1 cellular context compared by ENCODE assay signal in genomic region chr15:95709959-95710695, GRCh38.
A peak's percentile ranks its signal among the peaks of the same experiment; 100 is the strongest.
TF ChIP-seq lines count a peak whose summit lies in the region.

No MANE protein-coding gene starts in this region.

TF ChIP-seq in K562, 482 proteins besides CTCF, POLR2A, EP300 and RAD21 (continued from another document and continues in another):
- TF ChIP-seq ZBTB9 (CRISPR knock-in tag; IDR thresholded peaks at IDR 0.05) (peak; percentile 89; the same call in 1 of the 2 replicates), ETS1 (conservative IDR thresholded peaks at IDR 0.05; ENCODE audit: control insufficient read depth, low read depth, low read length) (no peak), RBFOX2 (IDR thresholded peaks at IDR 0.05; ENCODE audit: low read depth, low read length) (no peak), ZFP1 (CRISPR knock-in tag; IDR thresholded peaks at IDR 0.05) (no peak), ZNF197 (CRISPR knock-in tag; IDR thresholded peaks at IDR 0.05; ENCODE audit: low read depth) (peak; percentile 89), ZFX (CRISPR knock-in tag; IDR thresholded peaks at IDR 0.05) (no peak), SP1 (CRISPR knock-in tag; IDR thresholded peaks at IDR 0.05) (no peak), ZNF384 (IDR thresholded peaks at IDR 0.05; ENCODE audit: low read depth, low read length) (0 out of 2 replicates have a peak, but pooled peaks have one; percentile 9), ZNF512 (tag; IDR thresholded peaks at IDR 0.05) (no peak), MYBL2 (IDR thresholded peaks at IDR 0.05; ENCODE audit: low read depth) (no peak), MYBL2 (CRISPR knock-in tag; IDR thresholded peaks at IDR 0.05; ENCODE audit: borderline replicate concordance) (no peak), PREB (CRISPR knock-in tag; IDR thresholded peaks at IDR 0.05) (no peak), CC2D1A (IDR thresholded peaks at IDR 0.05) (peak; percentile 99), ZFP36 (IDR thresholded peaks at IDR 0.05; ENCODE audit: low read depth, low read length, partially characterized antibody) (no peak), BRD4 (IDR thresholded peaks at IDR 0.05) (no peak), PHTF2 (CRISPR knock-in tag; IDR thresholded peaks at IDR 0.05) (peak; percentile 46; the same call in 1 of the 2 replicates), NR1H2 (CRISPR knock-in tag; IDR thresholded peaks at IDR 0.05) (no peak), SAFB (IDR thresholded peaks at IDR 0.05; ENCODE audit: borderline replicate concordance, low read depth, low read length) (no peak), ZNF449 (CRISPR knock-in tag; IDR thresholded peaks at IDR 0.05) (peak; percentile 48; the same call in 1 of the 2 replicates), RBM22 (IDR thresholded peaks at IDR 0.05; ENCODE audit: low read depth, low read length, poor library complexity, severe bottlenecking) (no peak), NEUROD1 (IDR thresholded peaks at IDR 0.05; ENCODE audit: borderline replicate concordance, low read depth, low read length, partially characterized antibody) (peak; percentile 72), ZNF668 (CRISPR knock-in tag; IDR thresholded peaks at IDR 0.05) (no peak), SRF (CRISPR knock-in tag; IDR thresholded peaks at IDR 0.05) (no peak), ZBTB12 (CRISPR knock-in tag; IDR thresholded peaks at IDR 0.05) (no peak), ZNF431 (CRISPR knock-in tag; IDR thresholded peaks at IDR 0.05) (no peak), ZNF239 (CRISPR knock-in tag; IDR thresholded peaks at IDR 0.05) (peak; percentile 30; the same call in 1 of the 2 replicates), STAT5B (CRISPR knock-in tag; IDR thresholded peaks at IDR 0.05) (no peak), FOXA1 (IDR thresholded peaks at IDR 0.05; ENCODE audit: borderline replicate concordance) (no peak), FOXJ3 (CRISPR knock-in tag; IDR thresholded peaks at IDR 0.05) (no peak), CBFA2T2 (conservative IDR thresholded peaks at IDR 0.05) (peak; percentile 99), TRIM28 (IDR thresholded peaks at IDR 0.05) (no peak), RBM34 (IDR thresholded peaks at IDR 0.05; ENCODE audit: borderline replicate concordance, insufficient read depth, low read length) (no peak), PHB2 (IDR thresholded peaks at IDR 0.05; ENCODE audit: low read depth) (peak; percentile 98), TEAD2 (tag; IDR thresholded peaks at IDR 0.05) (peak; percentile 86), SMARCA4 (IDR thresholded peaks at IDR 0.05) (peak; percentile 99), ZNF274 (IDR thresholded peaks at IDR 0.05; ENCODE audit: borderline replicate concordance, low read depth, low read length) (peak; percentile 77; the same call in 1 of the 2 replicates), HDAC2 (IDR thresholded peaks at IDR 0.05) (peak; percentile 85; the same call in 1 of the 2 replicates), SMARCA5 (IDR thresholded peaks at IDR 0.05) (no peak), MAFF (IDR thresholded peaks at IDR 0.05; ENCODE audit: low read length) (peak; percentile 31; the same call in 1 of the 2 replicates), TAF15 (IDR thresholded peaks at IDR 0.05; ENCODE audit: low read depth, low read length) (no peak), ZBTB49 (CRISPR knock-in tag; IDR thresholded peaks at IDR 0.05; ENCODE audit: borderline replicate concordance) (no peak)
- TF ChIP-seq, protein P1, sequence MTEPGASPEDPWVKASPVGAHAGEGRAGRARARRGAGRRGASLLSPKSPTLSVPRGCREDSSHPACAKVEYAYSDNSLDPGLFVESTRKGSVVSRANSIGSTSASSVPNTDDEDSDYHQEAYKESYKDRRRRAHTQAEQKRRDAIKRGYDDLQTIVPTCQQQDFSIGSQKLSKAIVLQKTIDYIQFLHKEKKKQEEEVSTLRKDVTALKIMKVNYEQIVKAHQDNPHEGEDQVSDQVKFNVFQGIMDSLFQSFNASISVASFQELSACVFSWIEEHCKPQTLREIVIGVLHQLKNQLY (CRISPR knock-in tag; conservative IDR thresholded peaks at IDR 0.05), result no peak
- TF ChIP-seq, protein P2, sequence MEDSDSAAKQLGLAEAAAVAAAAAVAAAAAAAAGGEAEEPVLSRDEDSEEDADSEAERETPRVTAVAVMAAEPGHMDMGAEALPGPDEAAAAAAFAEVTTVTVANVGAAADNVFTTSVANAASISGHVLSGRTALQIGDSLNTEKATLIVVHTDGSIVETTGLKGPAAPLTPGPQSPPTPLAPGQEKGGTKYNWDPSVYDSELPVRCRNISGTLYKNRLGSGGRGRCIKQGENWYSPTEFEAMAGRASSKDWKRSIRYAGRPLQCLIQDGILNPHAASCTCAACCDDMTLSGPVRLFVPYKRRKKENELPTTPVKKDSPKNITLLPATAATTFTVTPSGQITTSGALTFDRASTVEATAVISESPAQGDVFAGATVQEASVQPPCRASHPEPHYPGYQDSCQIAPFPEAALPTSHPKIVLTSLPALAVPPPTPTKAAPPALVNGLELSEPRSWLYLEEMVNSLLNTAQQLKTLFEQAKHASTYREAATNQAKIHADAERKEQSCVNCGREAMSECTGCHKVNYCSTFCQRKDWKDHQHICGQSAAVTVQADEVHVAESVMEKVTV (CRISPR knock-in tag; IDR thresholded peaks at IDR 0.05), result no peak
- TF ChIP-seq, protein P3, sequence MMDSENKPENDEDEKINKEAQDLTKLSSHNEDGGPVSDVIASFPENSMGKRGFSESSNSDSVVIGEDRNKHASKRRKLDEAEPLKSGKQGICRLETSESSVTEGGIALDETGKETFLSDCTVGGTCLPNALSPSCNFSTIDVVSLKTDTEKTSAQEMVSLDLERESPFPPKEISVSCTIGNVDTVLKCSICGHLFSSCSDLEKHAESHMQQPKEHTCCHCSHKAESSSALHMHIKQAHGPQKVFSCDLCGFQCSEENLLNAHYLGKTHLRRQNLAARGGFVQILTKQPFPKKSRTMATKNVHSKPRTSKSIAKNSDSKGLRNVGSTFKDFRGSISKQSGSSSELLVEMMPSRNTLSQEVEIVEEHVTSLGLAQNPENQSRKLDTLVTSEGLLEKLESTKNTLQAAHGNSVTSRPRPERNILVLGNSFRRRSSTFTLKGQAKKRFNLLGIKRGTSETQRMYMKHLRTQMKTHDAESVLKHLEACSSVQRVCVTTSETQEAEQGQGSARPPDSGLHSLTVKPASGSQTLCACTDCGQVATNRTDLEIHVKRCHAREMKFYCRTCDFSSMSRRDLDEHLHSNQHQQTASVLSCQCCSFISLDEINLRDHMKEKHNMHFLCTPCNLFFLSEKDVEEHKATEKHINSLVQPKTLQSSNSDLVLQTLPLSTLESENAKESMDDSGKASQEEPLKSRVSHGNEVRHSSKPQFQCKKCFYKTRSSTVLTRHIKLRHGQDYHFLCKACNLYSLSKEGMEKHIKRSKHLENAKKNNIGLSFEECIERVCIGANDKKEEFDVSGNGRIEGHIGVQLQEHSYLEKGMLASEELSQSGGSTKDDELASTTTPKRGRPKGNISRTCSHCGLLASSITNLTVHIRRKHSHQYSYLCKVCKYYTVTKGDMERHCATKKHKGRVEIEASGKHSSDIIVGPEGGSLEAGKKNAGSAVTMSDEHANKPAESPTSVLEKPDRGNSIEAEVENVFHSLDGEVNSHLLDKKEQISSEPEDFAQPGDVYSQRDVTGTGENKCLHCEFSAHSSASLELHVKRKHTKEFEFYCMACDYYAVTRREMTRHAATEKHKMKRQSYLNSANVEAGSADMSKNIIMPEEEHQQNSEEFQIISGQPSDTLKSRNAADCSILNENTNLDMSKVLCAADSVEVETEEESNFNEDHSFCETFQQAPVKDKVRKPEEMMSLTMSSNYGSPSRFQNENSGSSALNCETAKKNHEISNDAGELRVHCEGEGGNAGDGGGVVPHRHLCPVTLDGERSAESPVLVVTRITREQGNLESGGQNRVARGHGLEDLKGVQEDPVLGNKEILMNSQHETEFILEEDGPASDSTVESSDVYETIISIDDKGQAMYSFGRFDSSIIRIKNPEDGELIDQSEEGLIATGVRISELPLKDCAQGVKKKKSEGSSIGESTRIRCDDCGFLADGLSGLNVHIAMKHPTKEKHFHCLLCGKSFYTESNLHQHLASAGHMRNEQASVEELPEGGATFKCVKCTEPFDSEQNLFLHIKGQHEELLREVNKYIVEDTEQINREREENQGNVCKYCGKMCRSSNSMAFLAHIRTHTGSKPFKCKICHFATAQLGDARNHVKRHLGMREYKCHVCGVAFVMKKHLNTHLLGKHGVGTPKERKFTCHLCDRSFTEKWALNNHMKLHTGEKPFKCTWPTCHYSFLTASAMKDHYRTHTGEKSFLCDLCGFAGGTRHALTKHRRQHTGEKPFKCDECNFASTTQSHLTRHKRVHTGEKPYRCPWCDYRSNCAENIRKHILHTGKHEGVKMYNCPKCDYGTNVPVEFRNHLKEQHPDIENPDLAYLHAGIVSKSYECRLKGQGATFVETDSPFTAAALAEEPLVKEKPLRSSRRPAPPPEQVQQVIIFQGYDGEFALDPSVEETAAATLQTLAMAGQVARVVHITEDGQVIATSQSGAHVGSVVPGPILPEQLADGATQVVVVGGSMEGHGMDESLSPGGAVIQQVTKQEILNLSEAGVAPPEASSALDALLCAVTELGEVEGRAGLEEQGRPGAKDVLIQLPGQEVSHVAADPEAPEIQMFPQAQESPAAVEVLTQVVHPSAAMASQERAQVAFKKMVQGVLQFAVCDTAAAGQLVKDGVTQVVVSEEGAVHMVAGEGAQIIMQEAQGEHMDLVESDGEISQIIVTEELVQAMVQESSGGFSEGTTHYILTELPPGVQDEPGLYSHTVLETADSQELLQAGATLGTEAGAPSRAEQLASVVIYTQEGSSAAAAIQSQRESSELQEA (IDR thresholded peaks at IDR 0.05; ENCODE audit: low read depth), result no peak
